In genomic region chr17:73293480-73293911, GRCh38 we compare ENCODE assay signal across 10 cellular contexts. TPM values are rescaled to one million over a fixed set of nuclear protein-coding genes. Genes with fewer than 3 reads are reported as not detected.
DNase-seq lines count a peak whose midpoint lies in the region; ATAC-seq, FAIRE-seq and TF ChIP-seq lines count a peak whose summit lies in the region.
"Had no signal": no experiment of that assay in that cellular context is flagged by ENCODE, and none has a peak within 500 bp of the region (broad histone marks: within the 10 kb centered on the region; RNA-seq: fewer than 3 reads in every experiment).

No MANE protein-coding gene starts in this region.

- H3K27ac ChIP-seq in stomach smooth muscle (ENCODE audit: low read length): peak overlapping the region; percentile 89

- DNase-seq in HK-2 (ENCODE audit: unreplicated experiment) (peak; percentile 59), bronchial epithelial cell (ENCODE audit: low read depth) (peak; percentile 75), kidney epithelial cell (ENCODE audit: low read depth) (peak; percentile 95), hippocampal formation (lab: John Stamatoyannopoulos, UW) (no peak)
- no peak for DNase-seq in effector CD8-positive, alpha-beta T cell (lab: John Stamatoyannopoulos, UW)
- DNase-seq in activated CD4-positive, alpha-beta T cell treated with anti-CD3 and anti-CD28 coated beads, Interleukin-2, amount 50 U/mL, for 4 hours: no peak
- DNase-seq: NCI-H1417; stimulated activated naive CD8-positive, alpha-beta T cell treated with anti-CD3 and anti-CD28 coated beads, Interleukin-15, amount 100 ng/mL, for 72 hours had no signal

- H3K4me3 ChIP-seq in bronchial epithelial cell (ENCODE audit: low read depth, low read length): no peak overlapping the region
- H3K4me3 ChIP-seq in kidney epithelial cell (ENCODE audit: low read depth, low read length): no peak overlapping the region
- H3K4me3 ChIP-seq in stomach smooth muscle (ENCODE audit: low read length in 2 of 2): peak overlapping the region in 1 of 2 donors; percentile 22

- H3K9me3 ChIP-seq in stomach smooth muscle (ENCODE audit: control insufficient read depth in 2 of 2, low read length in 2 of 2): no peaks in the 10 kb centered on the region

- TF ChIP-seq CTCF in bronchial epithelial cell (IDR thresholded peaks at IDR 0.05; ENCODE audit: insufficient read depth, low read length, severe bottlenecking): no peak
- no peak for TF ChIP-seq CTCF in kidney epithelial cell (IDR thresholded peaks at IDR 0.05; ENCODE audit: insufficient read depth, low read length, poor library complexity, severe bottlenecking)

- H3K27me3 ChIP-seq in bronchial epithelial cell (ENCODE audit: control insufficient read depth, insufficient read depth, low read length) (no peaks in the 10 kb centered on the region), kidney epithelial cell (ENCODE audit: control insufficient read depth, insufficient read depth, low read length) (no peaks in the 10 kb centered on the region), stomach smooth muscle (ENCODE audit: control insufficient read depth in 1 of 2, insufficient read depth in 2 of 2, low read length in 2 of 2) (no peaks in the 10 kb centered on the region)

- peak overlapping the region in 1 of 2 donors; percentile 42 for H3K9ac ChIP-seq in stomach smooth muscle (ENCODE audit: low read length in 2 of 2)

- ATAC-seq in GM21528 (IDR thresholded peaks at IDR 0.05; ENCODE audit: low FRiP score, unreplicated experiment): no peak
- ATAC-seq: stimulated activated naive CD8-positive, alpha-beta T cell treated with anti-CD3 and anti-CD28 coated beads, Interleukin-15, amount 100 ng/mL, for 72 hours had no signal

- peaks cover 62% of the 10 kb centered on the region for H3K4me1 ChIP-seq in stomach smooth muscle (ENCODE audit: control insufficient read depth, insufficient read depth, low read length)

- peak; percentile 52 for FAIRE-seq in bronchial epithelial cell (lab: Jason Lieb, UNC)

- H3K36me3 ChIP-seq in bronchial epithelial cell (ENCODE audit: control insufficient read depth, insufficient read depth, low read length) (peaks cover 8% of the 10 kb centered on the region), kidney epithelial cell (ENCODE audit: control insufficient read depth, insufficient read depth, low read length) (no peaks in the 10 kb centered on the region), stomach smooth muscle (ENCODE audit: control insufficient read depth in 2 of 2, insufficient read depth in 2 of 2, low read length in 2 of 2) (no peaks in the 10 kb centered on the region)

RNA-seq across cellular contexts. Expression of gene CDC42EP4, which starts 18.3 kb away (rescaled TPM):
- total RNA-seq in bronchial epithelial cell (16.8 and 29.3 TPM in 2 replicates), kidney epithelial cell (41.9 and 43.3 TPM in 2 replicates)

RNA-seq across cellular contexts. Expression of gene CPSF4L, which starts 31.8 kb away (rescaled TPM):
- total RNA-seq in bronchial epithelial cell (not detected in 2 replicates), kidney epithelial cell (not detected in 2 replicates)

Comparison
In these comparisons a context has a peak if more than half of its experiments do, and no peak if none do; other contexts are left out.
1. DNase-seq: peak in HK-2 (single experiment), bronchial epithelial cell (single experiment) and kidney epithelial cell (single experiment); none in effector CD8-positive, alpha-beta T cell (single experiment), hippocampal formation (0 of 2) and activated CD4-positive, alpha-beta T cell treated with anti-CD3 and anti-CD28 coated beads, Interleukin-2, amount 50 U/mL, for 4 hours (0 of 2).